ENCODE assay signal across 1 cellular context in the genomic region with DNA sequence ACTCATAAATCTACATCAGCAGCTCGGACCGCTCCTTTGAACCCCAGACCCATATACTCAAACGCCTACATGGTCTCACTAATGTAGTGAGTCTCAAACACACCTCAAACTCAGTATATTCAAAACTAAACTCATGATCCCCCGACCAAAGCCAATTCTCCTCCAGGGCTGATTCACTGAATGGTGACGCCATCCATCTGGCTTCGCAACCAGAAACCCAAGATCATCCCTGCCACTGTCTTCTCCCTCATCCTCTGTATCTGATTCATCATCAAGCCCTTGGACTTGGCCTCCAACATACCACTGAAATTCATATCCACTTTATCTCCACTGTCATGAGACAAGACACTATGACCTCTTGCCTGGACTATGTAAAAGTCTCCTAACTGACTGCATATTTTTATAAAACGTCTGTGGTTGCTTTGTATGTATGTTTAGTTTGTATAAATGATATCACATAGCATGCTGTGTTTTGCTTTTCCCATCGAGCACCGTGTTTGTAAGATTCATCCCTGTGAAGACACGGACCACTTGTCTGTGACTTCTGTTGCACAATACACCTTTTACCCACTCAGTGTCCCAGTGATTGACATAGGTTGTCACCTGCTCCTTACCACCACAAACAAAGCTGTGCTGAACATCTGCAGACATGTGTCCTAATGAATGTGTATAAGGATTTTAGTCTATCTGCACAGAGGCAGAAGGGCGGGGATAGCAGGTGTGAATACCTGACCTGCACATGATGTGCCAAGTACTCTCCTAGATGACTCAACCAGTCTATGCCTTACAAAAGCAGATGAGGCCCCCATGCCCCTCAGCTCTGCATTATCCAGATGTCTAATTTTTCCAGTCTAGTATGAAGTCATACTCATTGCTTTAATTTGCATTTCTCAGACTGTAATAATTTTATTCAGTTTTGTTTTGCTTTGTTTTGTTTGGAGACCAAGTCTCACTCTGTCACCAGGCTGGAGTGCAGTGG.
TF ChIP-seq lines count a peak whose summit lies in the region.

No MANE protein-coding gene starts in this region.

TF ChIP-seq in HepG2, 621 proteins besides CTCF, POLR2A, EP300 and RAD21 (continued from another document):
- TF ChIP-seq, protein P1, sequence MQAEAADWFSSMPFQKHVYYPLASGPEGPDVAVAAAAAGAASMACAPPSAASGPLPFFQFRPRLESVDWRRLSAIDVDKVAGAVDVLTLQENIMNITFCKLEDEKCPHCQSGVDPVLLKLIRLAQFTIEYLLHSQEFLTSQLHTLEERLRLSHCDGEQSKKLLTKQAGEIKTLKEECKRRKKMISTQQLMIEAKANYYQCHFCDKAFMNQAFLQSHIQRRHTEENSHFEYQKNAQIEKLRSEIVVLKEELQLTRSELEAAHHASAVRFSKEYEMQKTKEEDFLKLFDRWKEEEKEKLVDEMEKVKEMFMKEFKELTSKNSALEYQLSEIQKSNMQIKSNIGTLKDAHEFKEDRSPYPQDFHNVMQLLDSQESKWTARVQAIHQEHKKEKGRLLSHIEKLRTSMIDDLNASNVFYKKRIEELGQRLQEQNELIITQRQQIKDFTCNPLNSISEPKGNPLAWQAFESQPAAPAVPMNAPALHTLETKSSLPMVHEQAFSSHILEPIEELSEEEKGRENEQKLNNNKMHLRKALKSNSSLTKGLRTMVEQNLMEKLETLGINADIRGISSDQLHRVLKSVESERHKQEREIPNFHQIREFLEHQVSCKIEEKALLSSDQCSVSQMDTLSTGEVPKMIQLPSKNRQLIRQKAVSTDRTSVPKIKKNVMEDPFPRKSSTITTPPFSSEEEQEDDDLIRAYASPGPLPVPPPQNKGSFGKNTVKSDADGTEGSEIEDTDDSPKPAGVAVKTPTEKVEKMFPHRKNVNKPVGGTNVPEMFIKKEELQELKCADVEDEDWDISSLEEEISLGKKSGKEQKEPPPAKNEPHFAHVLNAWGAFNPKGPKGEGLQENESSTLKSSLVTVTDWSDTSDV (CRISPR knock-in tag; IDR thresholded peaks at IDR 0.05) = no peak
- TF ChIP-seq, protein P2, sequence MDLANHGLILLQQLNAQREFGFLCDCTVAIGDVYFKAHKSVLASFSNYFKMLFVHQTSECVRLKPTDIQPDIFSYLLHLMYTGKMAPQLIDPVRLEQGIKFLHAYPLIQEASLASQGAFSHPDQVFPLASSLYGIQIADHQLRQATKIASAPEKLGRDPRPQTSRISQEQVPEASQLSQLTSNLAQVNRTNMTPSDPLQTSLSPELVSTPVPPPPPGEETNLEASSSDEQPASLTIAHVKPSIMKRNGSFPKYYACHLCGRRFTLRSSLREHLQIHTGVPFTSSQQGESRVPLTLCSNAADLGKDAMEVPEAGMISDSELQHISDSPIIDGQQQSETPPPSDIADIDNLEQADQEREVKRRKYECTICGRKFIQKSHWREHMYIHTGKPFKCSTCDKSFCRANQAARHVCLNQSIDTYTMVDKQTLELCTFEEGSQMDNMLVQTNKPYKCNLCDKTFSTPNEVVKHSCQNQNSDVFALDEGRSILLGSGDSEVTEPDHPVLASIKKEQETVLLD (CRISPR knock-in tag; IDR thresholded peaks at IDR 0.05; ENCODE audit: low read depth) = no peak
- TF ChIP-seq, protein P3, sequence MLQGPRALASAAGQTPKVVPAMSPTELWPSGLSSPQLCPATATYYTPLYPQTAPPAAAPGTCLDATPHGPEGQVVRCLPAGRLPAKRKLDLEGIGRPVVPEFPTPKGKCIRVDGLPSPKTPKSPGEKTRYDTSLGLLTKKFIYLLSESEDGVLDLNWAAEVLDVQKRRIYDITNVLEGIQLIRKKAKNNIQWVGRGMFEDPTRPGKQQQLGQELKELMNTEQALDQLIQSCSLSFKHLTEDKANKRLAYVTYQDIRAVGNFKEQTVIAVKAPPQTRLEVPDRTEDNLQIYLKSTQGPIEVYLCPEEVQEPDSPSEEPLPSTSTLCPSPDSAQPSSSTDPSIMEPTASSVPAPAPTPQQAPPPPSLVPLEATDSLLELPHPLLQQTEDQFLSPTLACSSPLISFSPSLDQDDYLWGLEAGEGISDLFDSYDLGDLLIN (CRISPR knock-in tag; IDR thresholded peaks at IDR 0.05; ENCODE audit: borderline replicate concordance) = no peak
